19 cellular contexts compared by ENCODE assay signal in genomic region chr2:28185881-28186280, GRCh38.
DNase-seq lines count a peak whose midpoint lies in the region; ATAC-seq and TF ChIP-seq lines count a peak whose summit lies in the region.
"Had no signal": no experiment of that assay in that cellular context is flagged by ENCODE, and none has a peak within 500 bp of the region (broad histone marks: within the 10 kb centered on the region; RNA-seq: fewer than 3 reads in every experiment).

No MANE protein-coding gene starts in this region.

- H3K4me1 Mint-ChIP-seq in activated CD8-positive, alpha-beta T cell treated with anti-CD3 and anti-CD28 coated beads for 36 hours (ENCODE audit: low read depth), result no peaks in the 10 kb centered on the region
- H3K4me1 Mint-ChIP-seq: activated naive CD8-positive, alpha-beta T cell treated with anti-CD3 and anti-CD28 coated beads, Interleukin-2, amount 50 U/mL, for 24 hours; T-cell had no signal

- peak; percentile 74 for DNase-seq in HCEC 1CT
- peak; percentile 79 for DNase-seq in astrocyte of the spinal cord (ENCODE audit: low read depth, low spot score)
- peak; percentile 42 to 74 for DNase-seq in foreskin fibroblast
- DNase-seq in vagina (ENCODE audit: extremely low spot score in 2 of 2), result no peak
- no peak for DNase-seq in activated CD8-positive, alpha-beta T cell treated with anti-CD3 and anti-CD28 coated beads for 36 hours
- DNase-seq in testis, result no peak
- no peak for DNase-seq in coronary artery (ENCODE audit: low spot score)
- DNase-seq: activated naive CD8-positive, alpha-beta T cell treated with anti-CD3 and anti-CD28 coated beads, Interleukin-2, amount 50 U/mL, for 24 hours; CD8-positive, alpha-beta T cell; cortex of kidney; hypothalamus; NCI-H1436; NCI-H446 treated with DMSO at 0.1 percent for 48 hours; nucleus accumbens; T-cell had no signal

- in situ Hi-C loops in astrocyte of the spinal cord (cut with HindIII; ENCODE audit: low sequenced_read_pairs), result no loop called here

- intact Hi-C loops in vagina (cut with DNase I), result no loop called here
- intact Hi-C loops in activated CD8-positive, alpha-beta T cell treated with anti-CD3 and anti-CD28 coated beads for 36 hours (cut with micrococcal nuclease), result no loop called here
- intact Hi-C loops in testis (cut with DNase I; ENCODE audit: low total_unique reads), result no loop called here

- H3K9me3 Mint-ChIP-seq in activated CD8-positive, alpha-beta T cell treated with anti-CD3 and anti-CD28 coated beads for 36 hours, result no peaks in the 10 kb centered on the region
- H3K9me3 Mint-ChIP-seq: activated naive CD8-positive, alpha-beta T cell treated with anti-CD3 and anti-CD28 coated beads, Interleukin-2, amount 50 U/mL, for 24 hours; CD8-positive, alpha-beta T cell; T-cell had no signal

- no peak overlapping the region for H3K4me3 ChIP-seq in astrocyte of the spinal cord (ENCODE audit: low read depth, low read length)
- H3K4me3 ChIP-seq in foreskin fibroblast (ENCODE audit: low read depth in 1 of 2, low read length in 2 of 2), result no peak overlapping the region
- H3K4me3 ChIP-seq in vagina, result no peak overlapping the region
- H3K4me3 ChIP-seq in testis, result no peak overlapping the region
- H3K4me3 ChIP-seq in coronary artery, result no peak overlapping the region
- H3K4me3 ChIP-seq: GM12878 had no signal

- CTCF ChIA-PET in activated CD8-positive, alpha-beta T cell treated with anti-CD3 and anti-CD28 coated beads for 36 hours (lab: Charles Lee), result no interaction called here

- no peaks in the 10 kb centered on the region for H3K27me3 Mint-ChIP-seq in activated CD8-positive, alpha-beta T cell treated with anti-CD3 and anti-CD28 coated beads for 36 hours
- H3K27me3 Mint-ChIP-seq: activated naive CD8-positive, alpha-beta T cell treated with anti-CD3 and anti-CD28 coated beads, Interleukin-2, amount 50 U/mL, for 24 hours; T-cell had no signal

- no peak overlapping the region for H3K27ac Mint-ChIP-seq in activated CD8-positive, alpha-beta T cell treated with anti-CD3 and anti-CD28 coated beads for 36 hours
- H3K27ac Mint-ChIP-seq: activated naive CD8-positive, alpha-beta T cell treated with anti-CD3 and anti-CD28 coated beads, Interleukin-2, amount 50 U/mL, for 24 hours; activated T-helper 1 cell treated with anti-CD3 and anti-CD28 coated beads, Interleukin-12 subunit alpha, Interleukin-12 subunit beta, Interleukin-2, Interleukin-4 antibody, amounts not matched to agents 30 ng/mL and 10 ng/mL and 1 ng/mL, durations not matched to agents 14 hours and 24 hours and 36 hours; CD8-positive, alpha-beta T cell; T-cell had no signal

- peaks cover 9% of the 10 kb centered on the region for H3K36me3 Mint-ChIP-seq in activated CD8-positive, alpha-beta T cell treated with anti-CD3 and anti-CD28 coated beads for 36 hours (ENCODE audit: low read depth)

- no peaks in the 10 kb centered on the region for H3K9me3 ChIP-seq in vagina
- H3K9me3 ChIP-seq in testis, result no peaks in the 10 kb centered on the region

- ATAC-seq in activated CD8-positive, alpha-beta T cell treated with anti-CD3 and anti-CD28 coated beads for 36 hours, result no peak
- ATAC-seq: activated naive CD8-positive, alpha-beta T cell treated with anti-CD3 and anti-CD28 coated beads, Interleukin-2, amount 50 U/mL, for 24 hours; CD8-positive, alpha-beta T cell; GM12878; Right ventricle myocardium inferior; T-cell had no signal

- no peaks in the 10 kb centered on the region for H3K27me3 ChIP-seq in vagina
- no peaks in the 10 kb centered on the region for H3K27me3 ChIP-seq in testis

- H3K4me1 ChIP-seq in vagina (no peaks in the 10 kb centered on the region), testis (no peaks in the 10 kb centered on the region)

- H3K36me3 ChIP-seq in vagina (no peaks in the 10 kb centered on the region), testis (ENCODE audit: low read depth, missing control alignments) (no peaks in the 10 kb centered on the region)

- H3K4me3 Mint-ChIP-seq in activated CD8-positive, alpha-beta T cell treated with anti-CD3 and anti-CD28 coated beads for 36 hours, result no peak overlapping the region
- H3K4me3 Mint-ChIP-seq: activated naive CD8-positive, alpha-beta T cell treated with anti-CD3 and anti-CD28 coated beads, Interleukin-2, amount 50 U/mL, for 24 hours; activated T-helper 1 cell treated with anti-CD3 and anti-CD28 coated beads, Interleukin-12 subunit alpha, Interleukin-12 subunit beta, Interleukin-2, Interleukin-4 antibody, amounts not matched to agents 30 ng/mL and 10 ng/mL and 1 ng/mL, durations not matched to agents 14 hours and 24 hours and 36 hours; CD8-positive, alpha-beta T cell; T-cell had no signal

- H3K27ac ChIP-seq in vagina (peak overlapping the region; percentile 32), testis (no peak overlapping the region), coronary artery (no peak overlapping the region)
- H3K27ac ChIP-seq: VCaP had no signal

- no peak for TF ChIP-seq CTCF in astrocyte of the spinal cord (IDR thresholded peaks at IDR 0.05; ENCODE audit: low read depth, low read length)
- TF ChIP-seq CTCF in foreskin fibroblast (IDR thresholded peaks at IDR 0.05; ENCODE audit: low read depth, low read length), result no peak
- no peak for TF ChIP-seq CTCF in vagina (IDR thresholded peaks at IDR 0.05)
- TF ChIP-seq CTCF in activated CD8-positive, alpha-beta T cell treated with anti-CD3 and anti-CD28 coated beads for 36 hours (IDR thresholded peaks at IDR 0.05), result no peak
- TF ChIP-seq CTCF in testis (IDR thresholded peaks at IDR 0.05), result no peak
- no peak for TF ChIP-seq CTCF in coronary artery (IDR thresholded peaks at IDR 0.05)

- POLR2A ChIA-PET in activated CD8-positive, alpha-beta T cell treated with anti-CD3 and anti-CD28 coated beads for 36 hours (lab: Charles Lee), result no interaction called here

- no peak for TF ChIP-seq POLR2A in vagina (IDR thresholded peaks at IDR 0.05)
- TF ChIP-seq POLR2A in testis (IDR thresholded peaks at IDR 0.05), result no peak

- WGBS in testis, 2 donors, result 91 to 94% methylated on average over 2 of the region's 2 CpGs

Comparison
In these comparisons a context has a peak if more than half of its experiments do, and no peak if none do; other contexts are left out.
1. DNase-seq: peak in HCEC 1CT (single experiment), astrocyte of the spinal cord (single experiment) and foreskin fibroblast (2 of 2); none in vagina (0 of 2), activated CD8-positive, alpha-beta T cell treated with anti-CD3 and anti-CD28 coated beads for 36 hours (single experiment), testis (single experiment) and coronary artery (single experiment).